Comparison of ENCODE assay signal across 15 cellular contexts in genomic region chr13:67408823-67409222, GRCh38.
DNase-seq lines count a peak whose midpoint lies in the region; ATAC-seq and TF ChIP-seq lines count a peak whose summit lies in the region.
"Had no signal": no experiment of that assay in that cellular context is flagged by ENCODE, and none has a peak within 500 bp of the region (broad histone marks: within the 10 kb centered on the region; RNA-seq: fewer than 3 reads in every experiment).

No MANE protein-coding gene starts in this region.

- in situ Hi-C loops in astrocyte of the spinal cord (cut with HindIII; ENCODE audit: low sequenced_read_pairs) = no loop called here

- intact Hi-C loops in right cardiac atrium (cut with DNase I) (no loop called here), left ventricle myocardium superior (cut with micrococcal nuclease) (no loop called here), left lung (cut with DNase I) (no loop called here), psoas muscle (cut with DNase I) (no loop called here)

- H3K27ac ChIP-seq in right cardiac atrium (ENCODE audit: low read length) (no peak overlapping the region), left lung (no peak overlapping the region), WERI-Rb-1 (no peak overlapping the region), psoas muscle (no peak overlapping the region)
- H3K27ac ChIP-seq: colonic mucosa, GM23248, ovary, suprapubic skin had no signal

- DNase-seq in right cardiac atrium (no peak), left ventricle myocardium superior (no peak), astrocyte of the spinal cord (ENCODE audit: low read depth, low spot score) (peak; percentile 59), left lung (peak in 1 of 2 donors; percentile 41), glomerular visceral epithelial cell (ENCODE audit: extremely low spot score) (no peak), WERI-Rb-1 (no peak), psoas muscle (no peak)
- DNase-seq: activated T-cell treated with anti-CD3 and anti-CD28 coated beads, Interleukin-2, amount 50 U/mL, for 24 hours; colonic mucosa; GM23248; NCI-H187 treated with DMSO at 0.1 percent for 48 hours; ovary had no signal

- H3K4me3 ChIP-seq in right cardiac atrium (ENCODE audit: low read length) (no peak overlapping the region), astrocyte of the spinal cord (ENCODE audit: low read depth, low read length) (no peak overlapping the region), left lung (no peak overlapping the region), WERI-Rb-1 (ENCODE audit: low read depth, low read length) (no peak overlapping the region), psoas muscle (no peak overlapping the region)
- H3K4me3 ChIP-seq: colonic mucosa, GM23248, K562, ovary, suprapubic skin had no signal

- H3K9me3 ChIP-seq in right cardiac atrium (ENCODE audit: control insufficient read depth, low read length) (no peaks in the 10 kb centered on the region), left lung (no peaks in the 10 kb centered on the region), WERI-Rb-1 (ENCODE audit: severe bottlenecking) (no peaks in the 10 kb centered on the region), psoas muscle (no peaks in the 10 kb centered on the region)
- H3K9me3 ChIP-seq: colonic mucosa, ovary, suprapubic skin had no signal

- WGBS in right cardiac atrium = 75% methylated on average over 1 of the region's 1 CpG
- 71 to 81% (median 78%) methylated on average over 1 of the region's 1 CpG for WGBS in psoas muscle, 3 donors

- peak; percentile 79 to 89 for ATAC-seq in right cardiac atrium
- ATAC-seq in left ventricle myocardium superior = no peak
- ATAC-seq in left lung = peak; percentile 96
- no peak for ATAC-seq in psoas muscle
- no peak for ATAC-seq in GM19351 (IDR thresholded peaks at IDR 0.05; ENCODE audit: unreplicated experiment)
- ATAC-seq: K562 had no signal

- TF ChIP-seq CTCF in astrocyte of the spinal cord (IDR thresholded peaks at IDR 0.05; ENCODE audit: low read depth, low read length) (no peak), left lung (IDR thresholded peaks at IDR 0.05) (no peak), WERI-Rb-1 (IDR thresholded peaks at IDR 0.05; ENCODE audit: low read depth, low read length) (no peak), psoas muscle (IDR thresholded peaks at IDR 0.05) (no peak)

- H3K4me1 ChIP-seq in right cardiac atrium (ENCODE audit: control insufficient read depth, insufficient read depth, low read length) (no peaks in the 10 kb centered on the region), left lung (no peaks in the 10 kb centered on the region), psoas muscle (no peaks in the 10 kb centered on the region)
- H3K4me1 ChIP-seq: colonic mucosa, suprapubic skin had no signal

- H3K36me3 ChIP-seq in left lung (no peaks in the 10 kb centered on the region), WERI-Rb-1 (no peaks in the 10 kb centered on the region), psoas muscle (ENCODE audit: insufficient read depth in 1 of 2, low read depth in 1 of 2) (no peaks in the 10 kb centered on the region)
- H3K36me3 ChIP-seq: colonic mucosa, ovary, suprapubic skin had no signal

- H3K27me3 ChIP-seq in right cardiac atrium (ENCODE audit: control insufficient read depth, insufficient read depth) (no peaks in the 10 kb centered on the region), left lung (no peaks in the 10 kb centered on the region), WERI-Rb-1 (ENCODE audit: insufficient read depth, low read depth, severe bottlenecking) (no peaks in the 10 kb centered on the region), psoas muscle (ENCODE audit: insufficient read depth in 3 of 3, low read length in 2 of 3) (no peaks in the 10 kb centered on the region)
- H3K27me3 ChIP-seq: colonic mucosa, ovary, suprapubic skin had no signal

Comparison
In these comparisons a context has a peak if more than half of its experiments do, and no peak if none do; other contexts are left out.
1. ATAC-seq: peak in right cardiac atrium (2 of 2) and left lung (single experiment); none in left ventricle myocardium superior (single experiment), psoas muscle (0 of 4) and GM19351 (single experiment).